In the genomic region with DNA sequence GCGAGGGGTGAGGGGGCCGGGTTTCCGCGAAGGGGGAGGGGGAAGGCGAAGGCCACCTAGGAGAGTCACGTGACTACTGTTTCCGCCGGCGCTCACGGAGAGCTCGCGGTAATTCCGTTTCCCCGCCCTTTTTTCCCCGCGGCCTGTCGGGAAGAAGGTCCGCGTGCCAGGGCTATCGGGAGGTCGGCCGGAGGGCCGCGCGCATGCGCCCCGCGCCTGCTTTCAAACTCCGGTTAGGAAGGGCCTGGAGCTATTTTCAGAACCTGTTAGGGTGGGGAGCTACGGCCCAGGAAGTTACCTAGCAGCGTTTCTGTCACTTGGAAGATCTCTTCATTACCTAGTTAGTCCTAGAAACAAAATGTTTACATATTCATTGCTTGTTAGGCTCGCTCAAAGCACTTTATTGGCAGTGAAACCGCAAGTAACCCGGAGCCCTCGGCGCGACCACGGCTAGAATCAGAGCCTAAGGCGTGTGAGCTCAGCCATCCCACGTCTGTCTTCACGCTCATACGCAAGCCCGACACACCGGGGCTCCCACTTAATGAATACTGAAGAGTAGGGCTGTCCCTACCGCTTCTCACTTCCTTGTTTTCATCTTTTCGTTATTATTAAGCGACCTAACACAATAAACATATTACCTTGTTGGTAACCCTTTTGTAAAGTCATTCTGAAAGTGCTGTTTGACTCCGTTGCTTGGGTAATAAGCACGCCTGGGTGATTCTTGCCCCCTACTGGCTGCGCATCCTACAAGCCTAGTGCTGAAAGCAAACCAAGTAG, we compare ENCODE assay signal across 8 cellular contexts. TPM values are rescaled to one million over a fixed set of nuclear protein-coding genes. Genes with fewer than 3 reads are reported as not detected.
DNase-seq lines count a peak whose midpoint lies in the region; ATAC-seq, FAIRE-seq and TF ChIP-seq lines count a peak whose summit lies in the region.

No MANE protein-coding gene starts in this region.

- H4K20me1 ChIP-seq in keratinocyte (ENCODE audit: control insufficient read depth, extremely low read depth, insufficient read depth, low read length) = no peaks in the 10 kb centered on the region

- DNase-seq in AG20443 (ENCODE audit: low spot score) = peak; percentile 99
- peak; percentile 99 for DNase-seq in NCI-H345 (lab: John Stamatoyannopoulos, UW)
- peak; percentile 94 for DNase-seq in activated CD4-positive, CD25-positive, alpha-beta regulatory T cell treated with anti-CD3 and anti-CD28 coated beads, Interleukin-2, amount 50 U/mL, for 16 hours (ENCODE audit: low read depth, low spot score)
- DNase-seq in cerebellar cortex (ENCODE audit: low spot score) = peak; percentile 98
- DNase-seq in keratinocyte (ENCODE audit: low read depth, low spot score) = peak; percentile 93
- peak; percentile 89 to 96 for DNase-seq in stimulated activated CD4-positive, alpha-beta T cell treated with anti-CD3 and anti-CD28 coated beads, Interleukin-15, amount 100 ng/mL, for 1 hour (ENCODE audit: low read depth in 1 of 2, low spot score in 1 of 2)

- H3K9ac ChIP-seq in keratinocyte (ENCODE audit: control insufficient read depth, extremely low read depth, insufficient read depth, low read length) = peak overlapping the region; percentile 91

- H3K9me3 ChIP-seq in keratinocyte (ENCODE audit: control insufficient read depth, low read depth, low read length) = no peaks in the 10 kb centered on the region

- peaks cover 41% of the 10 kb centered on the region for H3K79me2 ChIP-seq in keratinocyte (ENCODE audit: control insufficient read depth, insufficient read depth, low read length)

- H3K4me2 ChIP-seq in keratinocyte (ENCODE audit: control insufficient read depth, extremely low read depth, insufficient read depth, low read depth, low read length) = peak overlapping the region; percentile 100

- H3K4me1 ChIP-seq in keratinocyte (ENCODE audit: control insufficient read depth, extremely low read depth, insufficient read depth, low read length) = peaks cover 8% of the 10 kb centered on the region

- H3K27me3 ChIP-seq in keratinocyte (ENCODE audit: control insufficient read depth, extremely low read depth, insufficient read depth, low read length) = no peaks in the 10 kb centered on the region

- H3K36me3 ChIP-seq in keratinocyte (ENCODE audit: control insufficient read depth in 2 of 2, extremely low read depth in 1 of 2, insufficient read depth in 2 of 2, low read length in 2 of 2) = no peaks in the 10 kb centered on the region

- ATAC-seq in GM19023 (IDR thresholded peaks at IDR 0.05; ENCODE audit: unreplicated experiment) (peak; percentile 69), HG03280 (IDR thresholded peaks at IDR 0.05; ENCODE audit: unreplicated experiment) (peak; percentile 63)

- no peaks in the 10 kb centered on the region for H3K9me1 ChIP-seq in keratinocyte (ENCODE audit: control insufficient read depth, extremely low read depth, insufficient read depth, low read length)

- TF ChIP-seq CTCF in keratinocyte (optimal IDR thresholded peaks at IDR 0.05 in 1 of 3, IDR thresholded peaks at IDR 0.05 in 1 of 3, conservative IDR thresholded peaks at IDR 0.05 in 1 of 3; ENCODE audit: extremely low read depth in 1 of 3, insufficient read depth in 2 of 3, low read length in 3 of 3) = peak; percentile 79 to 87 (median 84)

- dilution Hi-C loops in keratinocyte (cut with MboI; ENCODE audit: extremely low pct_ligation_motif_present, low sequenced_read_pairs) = no loop called here

- peak overlapping the region; percentile 98 for H2AFZ ChIP-seq in keratinocyte (ENCODE audit: control insufficient read depth, low read length)

- peak; percentile 69 for FAIRE-seq in keratinocyte (lab: Jason Lieb, UNC)

- peak overlapping the region; percentile 79 to 94 (median 89) for H3K4me3 ChIP-seq in keratinocyte (ENCODE audit: control insufficient read depth in 2 of 3, extremely low read depth in 1 of 3, insufficient read depth in 2 of 3, low read depth in 1 of 3, low read length in 3 of 3)

- peak overlapping the region; percentile 97 for H3K27ac ChIP-seq in keratinocyte (ENCODE audit: control insufficient read depth, insufficient read depth, low read length)

RNA-seq across cellular contexts. Expression of a gene that starts 0.7 kb away (rescaled TPM):
- 11.0 to 18.4 TPM (median 12.0 TPM) in 3 replicates for polyA plus RNA-seq in keratinocyte
- polyA plus RNA-seq in keratinocyte (2011; ENCODE audit: low read depth) = 40.5 TPM
- polyA plus RNA-seq in keratinocyte (2011; cell fraction: cytosol; rRNA removed) = 7.3 and 11.4 TPM in 2 replicates
- 11.7 and 15.2 TPM in 2 replicates for polyA plus RNA-seq in keratinocyte (2011; cell fraction: nucleus; rRNA removed)
- 19.2 and 21.2 TPM in 2 replicates for polyA plus RNA-seq in keratinocyte (2012; ENCODE audit: low replicate concordance)
- 9.0 to 42.9 TPM (median 18.4 TPM) in 3 replicates for polyA minus RNA-seq in keratinocyte
- 14.4 TPM for polyA minus RNA-seq in keratinocyte (2011; cell fraction: cytosol; rRNA and poly(A)+ RNA removed)
- polyA minus RNA-seq in keratinocyte (2011; cell fraction: nucleus; rRNA and poly(A)+ RNA removed) = 14.5 and 32.3 TPM in 2 replicates

RNA-seq across cellular contexts. Expression of a gene that starts 18.6 kb away (rescaled TPM):
- 19.4 to 39.2 TPM (median 28.6 TPM) in 3 replicates for polyA plus RNA-seq in keratinocyte
- polyA plus RNA-seq in keratinocyte (2011; ENCODE audit: low read depth) = 38.0 TPM
- 32.0 and 35.0 TPM in 2 replicates for polyA plus RNA-seq in keratinocyte (2011; cell fraction: cytosol; rRNA removed)
- 32.9 and 35.2 TPM in 2 replicates for polyA plus RNA-seq in keratinocyte (2011; cell fraction: nucleus; rRNA removed)
- 28.7 and 34.0 TPM in 2 replicates for polyA plus RNA-seq in keratinocyte (2012; ENCODE audit: low replicate concordance)
- 11.3 to 18.4 TPM (median 18.2 TPM) in 3 replicates for polyA minus RNA-seq in keratinocyte
- polyA minus RNA-seq in keratinocyte (2011; cell fraction: cytosol; rRNA and poly(A)+ RNA removed) = 21.7 TPM
- 10.3 and 15.3 TPM in 2 replicates for polyA minus RNA-seq in keratinocyte (2011; cell fraction: nucleus; rRNA and poly(A)+ RNA removed)

Comparison
In these comparisons a context has a peak if more than half of its experiments do, and no peak if none do; other contexts are left out.
1. Peak in every context shown above with its lines: DNase-seq, ATAC-seq, H3K4me3 ChIP-seq and H3K27ac ChIP-seq.